In the genomic region with DNA sequence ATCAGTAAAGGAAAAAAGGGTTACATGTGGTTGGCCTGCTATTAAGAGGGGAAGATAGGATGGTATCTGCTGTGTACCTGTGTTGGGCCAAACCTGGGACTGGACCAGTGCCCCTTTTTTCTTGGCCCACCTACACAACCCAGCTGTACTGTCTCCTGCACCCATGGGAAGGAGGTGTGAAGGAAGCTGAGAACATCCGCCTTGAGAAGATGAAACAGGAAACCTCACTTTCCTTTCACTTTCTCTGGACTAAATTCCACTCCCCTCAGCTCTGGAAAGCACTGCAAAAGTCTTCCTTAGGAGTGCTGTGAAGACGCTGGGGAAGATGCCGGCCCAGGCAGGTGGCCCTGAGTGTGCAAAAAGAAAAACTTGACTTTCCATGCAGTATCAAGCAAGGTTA, we compare ENCODE assay signal across 25 cellular contexts. TPM values are rescaled to one million over a fixed set of nuclear protein-coding genes. Genes with fewer than 3 reads are reported as not detected.
"Had no signal": no experiment of that assay in that cellular context is flagged by ENCODE, and none has a peak within 500 bp of the region (broad histone marks: within the 10 kb centered on the region; RNA-seq: fewer than 3 reads in every experiment).

No MANE protein-coding gene starts in this region.

- DNase-seq: activated CD4-positive, alpha-beta memory T cell treated with anti-CD3 and anti-CD28 coated beads, Interleukin-2, amount 10 ng/mL, durations not matched to agents 7 days and 5 days; activated CD4-positive, alpha-beta T cell treated with anti-CD3 and anti-CD28 coated beads for 36 hours; activated CD4-positive, alpha-beta T cell treated with anti-CD3 and anti-CD28 coated beads, Interleukin-2, amount 50 U/mL, for 1 hour; activated effector memory CD4-positive, alpha-beta T cell treated with Interleukin-2 at 50 U/mL for 16 hours; activated naive CD4-positive, alpha-beta T cell; aorta; central memory CD4-positive, alpha-beta T cell; Karpas-422; MM.1S; NCI-H1930; NCI-H2171; NCI-H226; NCI-H526; NCI-H774; NK-92 treated with Interleukin-12 subunit alpha and Interleukin-12 subunit beta, amount 100 ng/mL, for 24 hours; Peyer's patch; Right ventricle myocardium superior; SJCRH30; SK-N-SH; T-helper 1 cell; WERI-Rb-1 had no signal

- H3K4me3 Mint-ChIP-seq: activated CD4-positive, alpha-beta memory T cell treated with anti-CD3 and anti-CD28 coated beads, Interleukin-2, amount 10 ng/mL, durations not matched to agents 7 days and 5 days; activated CD4-positive, alpha-beta T cell treated with anti-CD3 and anti-CD28 coated beads for 36 hours; activated naive CD4-positive, alpha-beta T cell treated with anti-CD3 and anti-CD28 coated beads, Interleukin-2, amount 50 U/mL, for 24 hours; activated T-helper 1 cell treated with anti-CD3 and anti-CD28 coated beads, Interleukin-12 subunit alpha, Interleukin-12 subunit beta, Interleukin-2, Interleukin-4 antibody, amounts not matched to agents 30 ng/mL and 10 ng/mL and 1 ng/mL, durations not matched to agents 14 hours and 24 hours and 36 hours had no signal

- H3K27me3 Mint-ChIP-seq: activated CD4-positive, alpha-beta memory T cell treated with anti-CD3 and anti-CD28 coated beads, Interleukin-2, amount 10 ng/mL, durations not matched to agents 7 days and 5 days; activated CD4-positive, alpha-beta T cell treated with anti-CD3 and anti-CD28 coated beads for 36 hours; activated naive CD4-positive, alpha-beta T cell treated with anti-CD3 and anti-CD28 coated beads, Interleukin-2, amount 50 U/mL, for 24 hours had no signal

- H3K4me1 Mint-ChIP-seq: activated CD4-positive, alpha-beta memory T cell treated with anti-CD3 and anti-CD28 coated beads, Interleukin-2, amount 10 ng/mL, durations not matched to agents 7 days and 5 days; activated CD4-positive, alpha-beta T cell treated with anti-CD3 and anti-CD28 coated beads for 36 hours; activated naive CD4-positive, alpha-beta T cell treated with anti-CD3 and anti-CD28 coated beads, Interleukin-2, amount 50 U/mL, for 24 hours had no signal

- H3K27ac Mint-ChIP-seq: activated CD4-positive, alpha-beta memory T cell treated with anti-CD3 and anti-CD28 coated beads, Interleukin-2, amount 10 ng/mL, durations not matched to agents 7 days and 5 days; activated CD4-positive, alpha-beta T cell treated with anti-CD3 and anti-CD28 coated beads for 36 hours; activated naive CD4-positive, alpha-beta T cell treated with anti-CD3 and anti-CD28 coated beads, Interleukin-2, amount 50 U/mL, for 24 hours; activated T-helper 1 cell treated with anti-CD3 and anti-CD28 coated beads, Interleukin-12 subunit alpha, Interleukin-12 subunit beta, Interleukin-2, Interleukin-4 antibody, amounts not matched to agents 30 ng/mL and 10 ng/mL and 1 ng/mL, durations not matched to agents 14 hours and 24 hours and 36 hours had no signal

- ATAC-seq: activated CD4-positive, alpha-beta T cell treated with anti-CD3 and anti-CD28 coated beads for 36 hours had no signal

RNA-seq across cellular contexts. Expression of a gene that starts 37.6 kb away (rescaled TPM):
- total RNA-seq: activated T-helper 1 cell treated with anti-CD3 and anti-CD28 coated beads, Interleukin-12 subunit alpha, Interleukin-12 subunit beta, Interleukin-2, Interleukin-4 antibody, amounts not matched to agents 30 ng/mL and 10 ng/mL and 1 ng/mL, durations not matched to agents 14 hours and 24 hours and 36 hours; NCI-H460; T-helper 2 cell treated with Interferon-gamma antibody and Interleukin-4, amounts not matched to agents 100 ng/mL and 5 ng/mL, for 36 hours had no signal
